Comparison of ENCODE assay signal across 23 cellular contexts in genomic region chr18:73690222-73690621, GRCh38.
DNase-seq lines count a peak whose midpoint lies in the region; ATAC-seq, FAIRE-seq and TF ChIP-seq lines count a peak whose summit lies in the region.
"Had no signal": no experiment of that assay in that cellular context is flagged by ENCODE, and none has a peak within 500 bp of the region (broad histone marks: within the 10 kb centered on the region; RNA-seq: fewer than 3 reads in every experiment).

No MANE protein-coding gene starts in this region.

- no peak overlapping the region for H2AFZ ChIP-seq in GM12878 (ENCODE audit: control insufficient read depth, low read depth, low read length)
- no peak overlapping the region for H2AFZ ChIP-seq in OCI-LY7 (ENCODE audit: low read length)
- H2AFZ ChIP-seq: parathyroid adenoma had no signal

- FAIRE-seq in GM12878 (lab: Jason Lieb, UNC), result no peak
- FAIRE-seq: bronchial epithelial cell, GM12892, keratinocyte had no signal

- in situ Hi-C loops in GM12878 (cut with MboI), result no loop called here

- peaks cover 24% of the 10 kb centered on the region for H3K4me1 ChIP-seq in GM12878 (ENCODE audit: control insufficient read depth, insufficient read depth, low read length)
- H3K4me1 ChIP-seq in OCI-LY7 (ENCODE audit: insufficient read depth, low read length, poor library complexity, severe bottlenecking), result no peaks in the 10 kb centered on the region
- H3K4me1 ChIP-seq: parathyroid adenoma had no signal

- no TSS peak for BruUV-seq in GM12878 (replicated peaks; lab: Mats Ljungman, UMichigan)
- no TSS peak for BruUV-seq in OCI-LY7 (replicated peaks; lab: Mats Ljungman, UMichigan)

- H3K9me3 ChIP-seq in AG04450 (ENCODE audit: control insufficient read depth, insufficient read depth, low read length) (peaks cover 6% of the 10 kb centered on the region), GM12878 (replicated peaks; ENCODE audit: control insufficient read depth, insufficient read depth, low read length) (no peaks in the 10 kb centered on the region; the same call in 2 of the 3 replicates), OCI-LY7 (ENCODE audit: low read length) (no peaks in the 10 kb centered on the region)

- H3K9me3 Mint-ChIP-seq in nephron progenitor cell, result peaks cover 27% of the 10 kb centered on the region
- H3K9me3 Mint-ChIP-seq in activated CD4-positive, alpha-beta T cell treated with anti-CD3 and anti-CD28 coated beads, Interleukin-2, amount 10 ng/mL, durations not matched to agents 7 days and 5 days, result no peaks in the 10 kb centered on the region

- peaks cover 42% of the 10 kb centered on the region for H3K4me1 Mint-ChIP-seq in nephron progenitor cell
- H3K4me1 Mint-ChIP-seq in activated CD4-positive, alpha-beta T cell treated with anti-CD3 and anti-CD28 coated beads, Interleukin-2, amount 10 ng/mL, durations not matched to agents 7 days and 5 days, result no peaks in the 10 kb centered on the region
- H3K4me1 Mint-ChIP-seq: CD14-positive monocyte had no signal

- H3K4me3 Mint-ChIP-seq in nephron progenitor cell, result no peak overlapping the region
- H3K4me3 Mint-ChIP-seq in activated CD4-positive, alpha-beta T cell treated with anti-CD3 and anti-CD28 coated beads, Interleukin-2, amount 10 ng/mL, durations not matched to agents 7 days and 5 days, result no peak overlapping the region
- H3K4me3 Mint-ChIP-seq: CD14-positive monocyte had no signal

- RAD21 ChIA-PET in GM12878 (lab: Charles Lee; ENCODE audit: unreplicated experiment), result no interaction called here

- intact Hi-C loops in GM12878 (cut with micrococcal nuclease; ENCODE audit: unreplicated experiment), result loop anchor here (5.0 to 10.0 kb wide), 2 partner anchors 33 to 55 kb away; no protein-coding TSS in a partner anchor
- intact Hi-C loops in OCI-LY7 (cut with micrococcal nuclease; ENCODE audit: unreplicated experiment), result no loop called here

- CTCF ChIA-PET in AG04450 (lab: Charles Lee), result interaction anchor here (0.7 to 2.8 kb wide), 3 partner anchors 153 to 289 kb away, joined by 3 to 13 read pairs (median 3); no protein-coding TSS in a partner anchor
- CTCF ChIA-PET in GM12878 (lab: Yijun Ruan, JAX), result no interaction called here
- CTCF ChIA-PET in OCI-LY7 (lab: Charles Lee; ENCODE audit: unreplicated experiment), result no interaction called here
- CTCF ChIA-PET in activated CD4-positive, alpha-beta T cell treated with anti-CD3 and anti-CD28 coated beads, Interleukin-2, amount 10 ng/mL, durations not matched to agents 7 days and 5 days (lab: Charles Lee), result no interaction called here

- peak overlapping the region; percentile 26 for H3K27ac Mint-ChIP-seq in nephron progenitor cell
- H3K27ac Mint-ChIP-seq in activated CD4-positive, alpha-beta T cell treated with anti-CD3 and anti-CD28 coated beads, Interleukin-2, amount 10 ng/mL, durations not matched to agents 7 days and 5 days, result no peak overlapping the region
- H3K27ac Mint-ChIP-seq: CD14-positive monocyte had no signal

- H3K4me3 ChIP-seq in AG04450 (ENCODE audit: low read depth, low read length) (peak overlapping the region; percentile 52), GM12878 (no peak overlapping the region), OCI-LY7 (ENCODE audit: low read depth, low read length, poor library complexity, severe bottlenecking) (no peak overlapping the region)
- H3K4me3 ChIP-seq: lung had no signal

- H3K27ac ChIP-seq in AG04450 (ENCODE audit: low read depth, low read length) (peak overlapping the region; percentile 96), GM12878 (ENCODE audit: control insufficient read depth, insufficient read depth) (no peak overlapping the region), OCI-LY7 (ENCODE audit: low read depth, low read length, poor library complexity, severe bottlenecking) (no peak overlapping the region)
- H3K27ac ChIP-seq: parathyroid adenoma had no signal

- H3K27me3 ChIP-seq in AG04450 (ENCODE audit: control insufficient read depth, insufficient read depth, low read length) (no peaks in the 10 kb centered on the region), GM12878 (replicated peaks in 1 of 2; ENCODE audit: control insufficient read depth in 2 of 2, insufficient read depth in 2 of 2, low read length in 1 of 2) (no peaks in the 10 kb centered on the region)
- H3K27me3 ChIP-seq: foreskin keratinocyte had no signal

- POLR2A ChIA-PET in AG04450 (lab: Yijun Ruan, JAX), result interaction anchor here (0.5 kb wide), 1 partner anchor 179 kb away, joined by 3 read pairs; no protein-coding TSS in a partner anchor
- POLR2A ChIA-PET in GM12878 (lab: Charles Lee), result no interaction called here
- POLR2A ChIA-PET in OCI-LY7 (lab: Charles Lee), result no interaction called here
- POLR2A ChIA-PET in activated CD4-positive, alpha-beta T cell treated with anti-CD3 and anti-CD28 coated beads, Interleukin-2, amount 10 ng/mL, durations not matched to agents 7 days and 5 days (lab: Charles Lee), result no interaction called here

- TF ChIP-seq RAD21 in GM12878 (IDR thresholded peaks at IDR 0.05; ENCODE audit: insufficient read depth, low read depth, low read length), result no peak

- no peaks in the 10 kb centered on the region for H4K20me1 ChIP-seq in GM12878 (ENCODE audit: control insufficient read depth, insufficient read depth)
- no peaks in the 10 kb centered on the region for H4K20me1 ChIP-seq in OCI-LY7 (ENCODE audit: insufficient read depth, low read length)

- 22% methylated on average over 3 of the region's 3 CpGs for WGBS in GM12878 (ENCODE audit: insufficient coverage, insufficient replicate concordance, low lambda C conversion rate, missing lambda C conversion rate)

- H3K9me2 ChIP-seq in OCI-LY7 (ENCODE audit: insufficient read depth, low read length), result no peaks in the 10 kb centered on the region

- SMC1A ChIA-PET in GM12878 (lab: Charles Lee; ENCODE audit: uncharacterized antibody, unreplicated experiment), result no interaction called here

- DNase-seq in AG04450 (ENCODE audit: low read depth, low spot score), result no peak
- DNase-seq in NCI-H146 (lab: John Stamatoyannopoulos, UW), result peak; percentile 76
- DNase-seq in GM12878 (ENCODE audit: low read depth, low spot score), result no peak
- DNase-seq in nephron progenitor cell, result no peak
- no peak for DNase-seq in OCI-LY7 (ENCODE audit: low spot score)
- no peak for DNase-seq in activated CD4-positive, alpha-beta T cell treated with anti-CD3 and anti-CD28 coated beads, Interleukin-2, amount 10 ng/mL, durations not matched to agents 7 days and 5 days
- no peak for DNase-seq in activated CD4-positive, alpha-beta T cell treated with anti-CD3 and anti-CD28 coated beads for 1 hour
- DNase-seq: activated CD4-positive, alpha-beta T cell treated with anti-CD3 and anti-CD28 coated beads, Interleukin-2, amount 50 U/mL, for 1 hour; activated CD8-positive, alpha-beta memory T cell treated with anti-CD3 and anti-CD28 coated beads, Interleukin-2, amount 50 U/mL, for 4 hours; activated effector memory CD4-positive, alpha-beta T cell treated with Interleukin-2 at 50 U/mL for 16 hours; foreskin keratinocyte; hippocampal formation; KBM-7; NCI-H510A; SHP77 had no signal

- no peak for TF ChIP-seq EP300 in GM12878 (IDR thresholded peaks at IDR 0.05; ENCODE audit: borderline replicate concordance in 1 of 2, control insufficient read depth in 1 of 2, low read depth in 2 of 2, low read length in 2 of 2)

- H3K9ac ChIP-seq in GM12878 (ENCODE audit: control insufficient read depth, insufficient read depth, low read length), result no peak overlapping the region
- H3K9ac ChIP-seq: parathyroid adenoma had no signal

- peaks cover 4% of the 10 kb centered on the region for H3K27me3 Mint-ChIP-seq in nephron progenitor cell (ENCODE audit: low read depth, poor library complexity)
- H3K27me3 Mint-ChIP-seq in activated CD4-positive, alpha-beta T cell treated with anti-CD3 and anti-CD28 coated beads, Interleukin-2, amount 10 ng/mL, durations not matched to agents 7 days and 5 days, result no peaks in the 10 kb centered on the region

- peak overlapping the region; percentile 71 for H3K4me2 ChIP-seq in GM12878 (ENCODE audit: control insufficient read depth, insufficient read depth)
- no peak overlapping the region for H3K4me2 ChIP-seq in OCI-LY7 (ENCODE audit: low read length)

- TF ChIP-seq CTCF in AG04450 (IDR thresholded peaks at IDR 0.05; ENCODE audit: low read depth, low read length) (no peak), GM12878 (IDR thresholded peaks at IDR 0.05 in 2 of 3, conservative IDR thresholded peaks at IDR 0.05 in 1 of 3; ENCODE audit: control insufficient read depth in 2 of 3, extremely low read depth in 1 of 3, insufficient read depth in 1 of 3, low read depth in 3 of 3, low read length in 3 of 3) (no peak), nephron progenitor cell (IDR thresholded peaks at IDR 0.05) (no peak), OCI-LY7 (conservative IDR thresholded peaks at IDR 0.05; ENCODE audit: low read length) (no peak)

- H3K36me3 Mint-ChIP-seq in nephron progenitor cell (ENCODE audit: low read depth), result peaks cover 6% of the 10 kb centered on the region
- no peaks in the 10 kb centered on the region for H3K36me3 Mint-ChIP-seq in activated CD4-positive, alpha-beta T cell treated with anti-CD3 and anti-CD28 coated beads, Interleukin-2, amount 10 ng/mL, durations not matched to agents 7 days and 5 days (ENCODE audit: low read depth)
- H3K36me3 Mint-ChIP-seq: CD14-positive monocyte had no signal

- TF ChIP-seq POLR2A in GM12878 (IDR thresholded peaks at IDR 0.05; ENCODE audit: low read depth, low read length), result no peak

- ATAC-seq in GM12878 (no peak), HG02571 (IDR thresholded peaks at IDR 0.05; ENCODE audit: unreplicated experiment) (no peak)
- ATAC-seq: foreskin keratinocyte, sciatic nerve had no signal

- no peaks in the 10 kb centered on the region for H3K36me3 ChIP-seq in GM12878 (ENCODE audit: control insufficient read depth in 2 of 2, insufficient read depth in 2 of 2, low read length in 1 of 2)
- no peaks in the 10 kb centered on the region for H3K36me3 ChIP-seq in OCI-LY7 (ENCODE audit: insufficient read depth, low read length)

- H3K79me2 ChIP-seq in GM12878 (ENCODE audit: control insufficient read depth, insufficient read depth, low read length), result no peaks in the 10 kb centered on the region
- H3K79me2 ChIP-seq in OCI-LY7 (ENCODE audit: insufficient read depth, low read depth, low read length), result no peaks in the 10 kb centered on the region
- H3K79me2 ChIP-seq: parathyroid adenoma had no signal

TF ChIP-seq in GM12878, 131 proteins besides CTCF, POLR2A, EP300 and RAD21 (continues in another document):
- TF ChIP-seq IRF3 (IDR thresholded peaks at IDR 0.05) (no peak), SUPT20H (IDR thresholded peaks at IDR 0.05; ENCODE audit: borderline replicate concordance, control insufficient read depth, low read depth, low read length) (no peak)
